In genomic region chr20:57244627-57245214, GRCh38 we compare ENCODE assay signal across 1 cellular context.
A peak's percentile ranks its signal among the peaks of the same experiment; 100 is the strongest.
TF ChIP-seq lines count a peak whose summit lies in the region.

No MANE protein-coding gene starts in this region.

TF ChIP-seq in SK-N-SH, 30 proteins besides CTCF, POLR2A, EP300 and RAD21 (continued from another document):
- TF ChIP-seq ZBTB33 (IDR thresholded peaks at IDR 0.05; ENCODE audit: borderline replicate concordance, low read depth) (no peak), SMC3 (IDR thresholded peaks at IDR 0.05; ENCODE audit: low read depth, low read length) (no peak; the same call in 1 of the 2 replicates), TEAD4 (IDR thresholded peaks at IDR 0.05; ENCODE audit: borderline replicate concordance, insufficient read depth) (no peak), ELF1 (IDR thresholded peaks at IDR 0.05) (no peak), TAF1 (IDR thresholded peaks at IDR 0.05; ENCODE audit: borderline replicate concordance, low read depth, low read length) (no peak), RCOR1 (IDR thresholded peaks at IDR 0.05; ENCODE audit: low read length) (peak; percentile 92), RXRA (IDR thresholded peaks at IDR 0.05; ENCODE audit: borderline replicate concordance, low read depth) (no peak), IRF3 (IDR thresholded peaks at IDR 0.05; ENCODE audit: low read depth, low read length) (no peak), FOXJ3 (CRISPR knock-in tag; IDR thresholded peaks at IDR 0.05) (peak; percentile 64; the same call in 1 of the 2 replicates), NFIC (IDR thresholded peaks at IDR 0.05; ENCODE audit: borderline replicate concordance) (no peak), GATA2 (CRISPR knock-in tag; IDR thresholded peaks at IDR 0.05) (peak; percentile 74), YY1 (IDR thresholded peaks at IDR 0.05; ENCODE audit: low read depth) (no peak), POLR2AphosphoS5 (IDR thresholded peaks at IDR 0.05; ENCODE audit: low read depth, low read length) (no peak), FOXM1 (IDR thresholded peaks at IDR 0.05; ENCODE audit: low read depth) (no peak), RFX5 (IDR thresholded peaks at IDR 0.05; ENCODE audit: low read length) (0 out of 2 replicates have a peak, but pooled peaks have one; percentile 27), JUND (IDR thresholded peaks at IDR 0.05) (no peak), NRF1 (IDR thresholded peaks at IDR 0.05; ENCODE audit: low read depth, low read length) (no peak), GABPA (IDR thresholded peaks at IDR 0.05; ENCODE audit: low read depth) (no peak), TCF12 (IDR thresholded peaks at IDR 0.05) (no peak), USF1 (IDR thresholded peaks at IDR 0.05; ENCODE audit: borderline replicate concordance, low read depth) (no peak)
